ENCODE assay signal across 15 cellular contexts in genomic region chrX:12961191-12961718, GRCh38. TPM values are rescaled to one million over a fixed set of nuclear protein-coding genes. Genes with fewer than 3 reads are reported as not detected.
DNase-seq lines count a peak whose midpoint lies in the region; ATAC-seq and TF ChIP-seq lines count a peak whose summit lies in the region.
"Had no signal": no experiment of that assay in that cellular context is flagged by ENCODE, and none has a peak within 500 bp of the region (broad histone marks: within the 10 kb centered on the region; RNA-seq: fewer than 3 reads in every experiment).

No MANE protein-coding gene starts in this region.

- H4K20me1 ChIP-seq in SU-DHL-6 (ENCODE audit: low read depth, low read length) = no peaks in the 10 kb centered on the region

- peak overlapping the region; percentile 37; the same call in 1 of the 2 replicates for H3K27ac ChIP-seq in SU-DHL-6 (ENCODE audit: low read depth, low read length)
- H3K27ac ChIP-seq in upper lobe of right lung = peak overlapping the region; percentile 24
- no peak overlapping the region for H3K27ac ChIP-seq in WERI-Rb-1

- intact Hi-C loops in upper lobe of right lung (cut with DNase I) = no loop called here

- no peaks in the 10 kb centered on the region for H3K79me2 ChIP-seq in SU-DHL-6 (ENCODE audit: insufficient read depth, low read length)

- H3K27ac Mint-ChIP-seq in activated naive CD4-positive, alpha-beta T cell treated with anti-CD3 and anti-CD28 coated beads, Interleukin-2, amount 10 ng/mL, durations not matched to agents 7 days and 5 days = peak overlapping the region; percentile 91
- H3K27ac Mint-ChIP-seq in effector memory CD8-positive, alpha-beta T cell = peak overlapping the region; percentile 81 to 84
- H3K27ac Mint-ChIP-seq: progenitor cell of endocrine pancreas, type B pancreatic cell had no signal

- H3K36me3 ChIP-seq in SU-DHL-6 (ENCODE audit: low read length) (no peaks in the 10 kb centered on the region), upper lobe of right lung (no peaks in the 10 kb centered on the region), WERI-Rb-1 (no peaks in the 10 kb centered on the region)

- peak overlapping the region; percentile 18; the same call in 1 of the 2 replicates for H3K9ac ChIP-seq in SU-DHL-6 (ENCODE audit: low read length)

- H3K4me2 ChIP-seq in SU-DHL-6 (ENCODE audit: low read depth, low read length, poor library complexity, severe bottlenecking) = peak overlapping the region; percentile 31

- TF ChIP-seq CTCF in SU-DHL-6 (IDR thresholded peaks at IDR 0.05; ENCODE audit: insufficient read depth, low read length, poor library complexity, severe bottlenecking) = no peak
- no peak for TF ChIP-seq CTCF in upper lobe of right lung (IDR thresholded peaks at IDR 0.05)
- no peak for TF ChIP-seq CTCF in WERI-Rb-1 (IDR thresholded peaks at IDR 0.05; ENCODE audit: low read depth, low read length)

- H3K27me3 ChIP-seq in SU-DHL-6 (ENCODE audit: low read length) (no peaks in the 10 kb centered on the region), upper lobe of right lung (no peaks in the 10 kb centered on the region), WERI-Rb-1 (ENCODE audit: insufficient read depth, low read depth, severe bottlenecking) (no peaks in the 10 kb centered on the region)

- no peaks in the 10 kb centered on the region for H3K9me3 Mint-ChIP-seq in activated naive CD4-positive, alpha-beta T cell treated with anti-CD3 and anti-CD28 coated beads, Interleukin-2, amount 10 ng/mL, durations not matched to agents 7 days and 5 days
- H3K9me3 Mint-ChIP-seq in effector memory CD8-positive, alpha-beta T cell = no peaks in the 10 kb centered on the region

- no peak overlapping the region for H3K4me3 Mint-ChIP-seq in activated naive CD4-positive, alpha-beta T cell treated with anti-CD3 and anti-CD28 coated beads, Interleukin-2, amount 10 ng/mL, durations not matched to agents 7 days and 5 days
- peak overlapping the region; percentile 43 to 68 for H3K4me3 Mint-ChIP-seq in effector memory CD8-positive, alpha-beta T cell
- H3K4me3 Mint-ChIP-seq: type B pancreatic cell had no signal

- H3K9me3 ChIP-seq in SU-DHL-6 (ENCODE audit: insufficient read depth, low read length) (no peaks in the 10 kb centered on the region), upper lobe of right lung (no peaks in the 10 kb centered on the region), WERI-Rb-1 (ENCODE audit: severe bottlenecking) (no peaks in the 10 kb centered on the region)
- H3K9me3 ChIP-seq: mucosa of descending colon had no signal

- H3K4me1 ChIP-seq in upper lobe of right lung = peaks cover 6% of the 10 kb centered on the region

- no peak for ATAC-seq in effector memory CD8-positive, alpha-beta T cell (replicated peaks)
- ATAC-seq in upper lobe of right lung (no peak), HG03442 (IDR thresholded peaks at IDR 0.05; ENCODE audit: unreplicated experiment) (no peak)
- ATAC-seq: PC-3 had no signal

- H3F3A ChIP-seq in SU-DHL-6 (ENCODE audit: insufficient read depth) = peaks cover 20% of the 10 kb centered on the region

- no peaks in the 10 kb centered on the region for H3K9me2 ChIP-seq in SU-DHL-6 (replicated peaks; ENCODE audit: insufficient read depth, low read length)

- no peaks in the 10 kb centered on the region for H3K27me3 Mint-ChIP-seq in activated naive CD4-positive, alpha-beta T cell treated with anti-CD3 and anti-CD28 coated beads, Interleukin-2, amount 10 ng/mL, durations not matched to agents 7 days and 5 days
- no peaks in the 10 kb centered on the region for H3K27me3 Mint-ChIP-seq in effector memory CD8-positive, alpha-beta T cell
- H3K27me3 Mint-ChIP-seq: progenitor cell of endocrine pancreas, type B pancreatic cell had no signal

- peaks cover 59% of the 10 kb centered on the region for H3K4me1 Mint-ChIP-seq in activated naive CD4-positive, alpha-beta T cell treated with anti-CD3 and anti-CD28 coated beads, Interleukin-2, amount 10 ng/mL, durations not matched to agents 7 days and 5 days
- H3K4me1 Mint-ChIP-seq in effector memory CD8-positive, alpha-beta T cell (ENCODE audit: low read depth in 2 of 2) = peaks cover 30 to 39% of the 10 kb centered on the region in 2 donors

- no peak overlapping the region for H2AFZ ChIP-seq in SU-DHL-6 (ENCODE audit: low read depth, low read length, severe bottlenecking)

- no peak for DNase-seq in activated naive CD4-positive, alpha-beta T cell treated with anti-CD3 and anti-CD28 coated beads, Interleukin-2, amount 10 ng/mL, durations not matched to agents 7 days and 5 days
- no peak for DNase-seq in activated naive CD4-positive, alpha-beta T cell treated with anti-CD3 and anti-CD28 coated beads, Interleukin-2, amount 50 U/mL, for 16 hours
- no peak for DNase-seq in effector memory CD8-positive, alpha-beta T cell
- DNase-seq in upper lobe of right lung = no peak
- DNase-seq in AG08395 (ENCODE audit: low spot score) = no peak
- no peak for DNase-seq in WERI-Rb-1
- DNase-seq: DND-41, mucosa of descending colon, NCI-H226, PC-3 had no signal

- CTCF ChIA-PET in activated naive CD4-positive, alpha-beta T cell treated with anti-CD3 and anti-CD28 coated beads, Interleukin-2, amount 10 ng/mL, durations not matched to agents 7 days and 5 days (lab: Charles Lee) = no interaction called here

- H3K36me3 Mint-ChIP-seq in activated naive CD4-positive, alpha-beta T cell treated with anti-CD3 and anti-CD28 coated beads, Interleukin-2, amount 10 ng/mL, durations not matched to agents 7 days and 5 days = peaks cover 8% of the 10 kb centered on the region
- peaks cover 6% of the 10 kb centered on the region for H3K36me3 Mint-ChIP-seq in effector memory CD8-positive, alpha-beta T cell (ENCODE audit: insufficient read depth)
- H3K36me3 Mint-ChIP-seq: type B pancreatic cell had no signal

- no peak overlapping the region for H3K4me3 ChIP-seq in SU-DHL-6 (ENCODE audit: insufficient read depth, low read length, poor library complexity, severe bottlenecking)
- H3K4me3 ChIP-seq in upper lobe of right lung = no peak overlapping the region
- H3K4me3 ChIP-seq in WERI-Rb-1 (ENCODE audit: low read depth, low read length) = no peak overlapping the region
- H3K4me3 ChIP-seq: mucosa of descending colon had no signal

RNA-seq across cellular contexts. Expression of gene TMSB4X, which starts 13.7 kb away (rescaled TPM):
- total RNA-seq in upper lobe of right lung = 4,663 TPM

RNA-seq across cellular contexts. Expression of gene TLR8, which starts 54.8 kb away (rescaled TPM):
- 17.8 TPM for total RNA-seq in upper lobe of right lung
- total RNA-seq: HT-29, PC-3, progenitor cell of endocrine pancreas had no signal
